In the genomic region with DNA sequence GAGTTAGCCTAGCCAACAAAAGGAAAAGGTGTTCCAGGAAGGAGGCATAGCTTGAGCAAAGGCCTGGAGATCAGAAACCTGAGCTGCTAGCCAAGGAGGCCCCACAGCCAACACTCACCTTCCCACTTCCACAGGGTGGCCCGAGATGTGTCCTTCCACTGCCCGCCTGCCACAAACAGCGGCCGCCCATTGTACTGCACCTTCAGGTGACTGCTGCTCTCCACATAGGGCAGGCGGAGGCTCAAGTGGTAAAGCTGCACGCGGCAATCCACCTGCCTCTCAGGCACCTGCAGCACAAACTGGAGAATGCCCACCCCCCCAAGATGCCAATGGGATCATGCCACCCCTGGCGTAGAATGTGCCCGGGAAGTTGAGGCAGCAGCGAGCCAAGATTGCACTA, we compare ENCODE assay signal across 15 cellular contexts.
DNase-seq lines count a peak whose midpoint lies in the region; TF ChIP-seq lines count a peak whose summit lies in the region.
"Had no signal": no experiment of that assay in that cellular context is flagged by ENCODE, and none has a peak within 500 bp of the region (broad histone marks: within the 10 kb centered on the region; RNA-seq: fewer than 3 reads in every experiment).

No MANE protein-coding gene starts in this region.

- H3K4me1 Mint-ChIP-seq in activated T-helper 1 cell treated with anti-CD3 and anti-CD28 coated beads, Interleukin-12 subunit alpha, Interleukin-12 subunit beta, Interleukin-2, Interleukin-4 antibody, amounts not matched to agents 30 ng/mL and 10 ng/mL and 1 ng/mL, durations not matched to agents 14 hours and 24 hours and 36 hours (ENCODE audit: low read depth): peaks cover 6% of the 10 kb centered on the region
- peaks cover 17% of the 10 kb centered on the region for H3K4me1 Mint-ChIP-seq in endothelial cell (ENCODE audit: unreplicated experiment)
- H3K4me1 Mint-ChIP-seq: CD8-positive, alpha-beta memory T cell had no signal

- H3K4me3 Mint-ChIP-seq in activated T-helper 1 cell treated with anti-CD3 and anti-CD28 coated beads, Interleukin-12 subunit alpha, Interleukin-12 subunit beta, Interleukin-2, Interleukin-4 antibody, amounts not matched to agents 30 ng/mL and 10 ng/mL and 1 ng/mL, durations not matched to agents 14 hours and 24 hours and 36 hours: no peak overlapping the region
- no peak overlapping the region for H3K4me3 Mint-ChIP-seq in endothelial cell (ENCODE audit: unreplicated experiment)
- H3K4me3 Mint-ChIP-seq: CD8-positive, alpha-beta memory T cell had no signal

- no peaks in the 10 kb centered on the region for H3K79me2 ChIP-seq in Karpas-422 (ENCODE audit: low read length)

- no peak overlapping the region for H3K9ac ChIP-seq in Karpas-422 (ENCODE audit: low read length)
- H3K9ac ChIP-seq: GM23248 had no signal

- H3K27ac ChIP-seq in Karpas-422 (ENCODE audit: low read length) (no peak overlapping the region), spleen (no peak overlapping the region), vagina (no peak overlapping the region)
- H3K27ac ChIP-seq: GM23248 had no signal

- no peaks in the 10 kb centered on the region for H3K36me3 ChIP-seq in Karpas-422 (ENCODE audit: insufficient read depth, low read length)
- H3K36me3 ChIP-seq in spleen: no peaks in the 10 kb centered on the region
- H3K36me3 ChIP-seq in vagina: no peaks in the 10 kb centered on the region
- H3K36me3 ChIP-seq: BE2C had no signal

- no peaks in the 10 kb centered on the region for H3K4me1 ChIP-seq in Karpas-422 (ENCODE audit: low read length)
- peaks cover 0 to 9% (median 0%) of the 10 kb centered on the region in 6 donors for H3K4me1 ChIP-seq in spleen
- H3K4me1 ChIP-seq in vagina: peaks cover 5% of the 10 kb centered on the region
- H3K4me1 ChIP-seq: BE2C, Caco-2 had no signal

- TF ChIP-seq POLR2A in spleen (IDR thresholded peaks at IDR 0.05) (no peak), vagina (IDR thresholded peaks at IDR 0.05) (no peak)

- peaks cover 11% of the 10 kb centered on the region for H3K27me3 Mint-ChIP-seq in activated T-helper 1 cell treated with anti-CD3 and anti-CD28 coated beads, Interleukin-12 subunit alpha, Interleukin-12 subunit beta, Interleukin-2, Interleukin-4 antibody, amounts not matched to agents 30 ng/mL and 10 ng/mL and 1 ng/mL, durations not matched to agents 14 hours and 24 hours and 36 hours (ENCODE audit: insufficient read depth)
- no peaks in the 10 kb centered on the region for H3K27me3 Mint-ChIP-seq in endothelial cell (ENCODE audit: unreplicated experiment)
- H3K27me3 Mint-ChIP-seq: CD8-positive, alpha-beta memory T cell had no signal

- H4K20me1 ChIP-seq in Karpas-422 (ENCODE audit: insufficient read depth, low read depth, low read length): no peaks in the 10 kb centered on the region

- no peaks in the 10 kb centered on the region for H3K36me3 Mint-ChIP-seq in activated T-helper 1 cell treated with anti-CD3 and anti-CD28 coated beads, Interleukin-12 subunit alpha, Interleukin-12 subunit beta, Interleukin-2, Interleukin-4 antibody, amounts not matched to agents 30 ng/mL and 10 ng/mL and 1 ng/mL, durations not matched to agents 14 hours and 24 hours and 36 hours (ENCODE audit: low read depth)
- no peaks in the 10 kb centered on the region for H3K36me3 Mint-ChIP-seq in endothelial cell (ENCODE audit: low read depth, unreplicated experiment)
- H3K36me3 Mint-ChIP-seq: CD4-positive, CD25-positive, alpha-beta regulatory T cell had no signal

- no peaks in the 10 kb centered on the region for H3K9me3 Mint-ChIP-seq in activated T-helper 1 cell treated with anti-CD3 and anti-CD28 coated beads, Interleukin-12 subunit alpha, Interleukin-12 subunit beta, Interleukin-2, Interleukin-4 antibody, amounts not matched to agents 30 ng/mL and 10 ng/mL and 1 ng/mL, durations not matched to agents 14 hours and 24 hours and 36 hours
- H3K9me3 Mint-ChIP-seq in endothelial cell (ENCODE audit: unreplicated experiment): no peaks in the 10 kb centered on the region

- no peak overlapping the region for H3K4me2 ChIP-seq in Karpas-422 (ENCODE audit: low read depth, low read length, poor library complexity, severe bottlenecking)

- H2AFZ ChIP-seq in Karpas-422 (ENCODE audit: low read length): no peak overlapping the region
- H2AFZ ChIP-seq: GM23248 had no signal

- no peaks in the 10 kb centered on the region for H3K9me3 ChIP-seq in Karpas-422 (ENCODE audit: low read length)
- H3K9me3 ChIP-seq in spleen: peaks cover 0 to 4% (median 0%) of the 10 kb centered on the region in 8 donors
- H3K9me3 ChIP-seq in vagina: no peaks in the 10 kb centered on the region
- H3K9me3 ChIP-seq: BE2C, Caco-2 had no signal

- intact Hi-C loops in activated T-helper 1 cell treated with anti-CD3 and anti-CD28 coated beads, Interleukin-12 subunit alpha, Interleukin-12 subunit beta, Interleukin-2, Interleukin-4 antibody, amounts not matched to agents 30 ng/mL and 10 ng/mL and 1 ng/mL, durations not matched to agents 14 hours and 24 hours and 36 hours (cut with micrococcal nuclease): no loop called here
- intact Hi-C loops in spleen (cut with DNase I; ENCODE audit: low total_unique reads) (no loop called here), vagina (cut with DNase I) (no loop called here)

- no peaks in the 10 kb centered on the region for H3K9me2 ChIP-seq in Karpas-422 (replicated peaks; ENCODE audit: insufficient read depth, low read length)

- H3K27me3 ChIP-seq in Karpas-422 (ENCODE audit: low read length): no peaks in the 10 kb centered on the region
- H3K27me3 ChIP-seq in spleen (replicated peaks in 1 of 7): no peaks in the 10 kb centered on the region
- H3K27me3 ChIP-seq in vagina: no peaks in the 10 kb centered on the region
- H3K27me3 ChIP-seq: BE2C had no signal

- H3K4me3 ChIP-seq in Karpas-422 (ENCODE audit: low read length) (no peak overlapping the region), spleen (no peak overlapping the region), vagina (no peak overlapping the region)
- H3K4me3 ChIP-seq: GM23248 had no signal

- WGBS in spleen, 5 donors: 88 to 98% (median 95%) methylated on average over 10 of the region's 10 CpGs

- peak overlapping the region; percentile 13 for H3K27ac Mint-ChIP-seq in activated T-helper 1 cell treated with anti-CD3 and anti-CD28 coated beads, Interleukin-12 subunit alpha, Interleukin-12 subunit beta, Interleukin-2, Interleukin-4 antibody, amounts not matched to agents 30 ng/mL and 10 ng/mL and 1 ng/mL, durations not matched to agents 14 hours and 24 hours and 36 hours
- no peak overlapping the region for H3K27ac Mint-ChIP-seq in endothelial cell (ENCODE audit: unreplicated experiment)
- H3K27ac Mint-ChIP-seq: CD4-positive, CD25-positive, alpha-beta regulatory T cell had no signal

- DNase-seq in NCI-H2196 (lab: John Stamatoyannopoulos, UW; ENCODE audit: unreplicated experiment) (peak; percentile 19), NCI-H2196 treated with DMSO at 0.1 percent for 48 hours (lab: John Stamatoyannopoulos, UW; ENCODE audit: unreplicated experiment) (no peak), Karpas-422 (peak; percentile 17), spleen (peak; percentile 40), endothelial cell (ENCODE audit: low spot score) (no peak), vagina (ENCODE audit: extremely low spot score in 2 of 2) (no peak)
- DNase-seq in activated T-helper 1 cell treated with anti-CD3 and anti-CD28 coated beads, Interleukin-12 subunit alpha, Interleukin-12 subunit beta, Interleukin-2, Interleukin-4 antibody, amounts not matched to agents 30 ng/mL and 10 ng/mL and 1 ng/mL, durations not matched to agents 14 hours and 24 hours and 36 hours (ENCODE audit: low spot score): no peak
- DNase-seq: ACHN; BE2C; C1 segment of cervical spinal cord; Caco-2; CD4-positive, CD25-positive, alpha-beta regulatory T cell; CD8-positive, alpha-beta memory T cell; GM23248; HCEC 1CT had no signal

- no peak for TF ChIP-seq CTCF in spleen (IDR thresholded peaks at IDR 0.05 in 8 of 11, conservative IDR thresholded peaks at IDR 0.05 in 3 of 11)
- TF ChIP-seq CTCF in endothelial cell (IDR thresholded peaks at IDR 0.05; ENCODE audit: unreplicated experiment): no peak
- no peak for TF ChIP-seq CTCF in vagina (IDR thresholded peaks at IDR 0.05)

Comparison
In these comparisons a context has a peak if more than half of its experiments do, and no peak if none do; other contexts are left out.
1. DNase-seq: peak in NCI-H2196 (single experiment), Karpas-422 (single experiment) and spleen (single experiment); none in NCI-H2196 treated with DMSO at 0.1 percent for 48 hours (single experiment), activated T-helper 1 cell treated with anti-CD3 and anti-CD28 coated beads, Interleukin-12 subunit alpha, Interleukin-12 subunit beta, Interleukin-2, Interleukin-4 antibody, amounts not matched to agents 30 ng/mL and 10 ng/mL and 1 ng/mL, durations not matched to agents 14 hours and 24 hours and 36 hours (single experiment), endothelial cell (single experiment) and vagina (0 of 2).